Comparison of ENCODE assay signal across 8 cellular contexts in genomic region chr12:6613776-6614512, GRCh38. TPM values are rescaled to one million over a fixed set of nuclear protein-coding genes. Genes with fewer than 3 reads are reported as not detected.
DNase-seq lines count a peak whose midpoint lies in the region; FAIRE-seq and TF ChIP-seq lines count a peak whose summit lies in the region.

No MANE protein-coding gene starts in this region.

- POLR2A ChIA-PET in AG04449 (lab: Yijun Ruan, JAX): interaction anchor here (0.7 to 1.2 kb wide), 2 partner anchors 110 to 154 kb away, joined by 3 to 5 read pairs; partner anchors contain the start of gene COPS7A

- no peaks in the 10 kb centered on the region for H3K9me3 Mint-ChIP-seq in T-helper 2 cell treated with Interferon-gamma antibody and Interleukin-4, amounts not matched to agents 5 μg/mL and 100 μg/mL, for 36 hours

- peak overlapping the region; percentile 38 for H3K27ac Mint-ChIP-seq in T-helper 2 cell treated with Interferon-gamma antibody and Interleukin-4, amounts not matched to agents 5 μg/mL and 100 μg/mL, for 36 hours

- peak overlapping the region in 1 of 2 donors; percentile 52 for H3K9ac ChIP-seq in colonic mucosa (ENCODE audit: low read depth in 2 of 2, low read length in 2 of 2)
- H3K9ac ChIP-seq in keratinocyte (ENCODE audit: control insufficient read depth, extremely low read depth, insufficient read depth, low read length): no peak overlapping the region
- H3K9ac ChIP-seq in skeletal muscle satellite cell (ENCODE audit: low read depth, low read length): peak overlapping the region; percentile 65

- no peaks in the 10 kb centered on the region for H3K36me3 Mint-ChIP-seq in T-helper 2 cell treated with Interferon-gamma antibody and Interleukin-4, amounts not matched to agents 5 μg/mL and 100 μg/mL, for 36 hours (ENCODE audit: low read depth)

- H3K27me3 ChIP-seq in colonic mucosa (no peaks in the 10 kb centered on the region), keratinocyte (ENCODE audit: control insufficient read depth, extremely low read depth, insufficient read depth, low read length) (no peaks in the 10 kb centered on the region), skeletal muscle satellite cell (ENCODE audit: control insufficient read depth, insufficient read depth, low read length) (no peaks in the 10 kb centered on the region)

- no peaks in the 10 kb centered on the region for H3K9me1 ChIP-seq in keratinocyte (ENCODE audit: control insufficient read depth, extremely low read depth, insufficient read depth, low read length)

- H4K20me1 ChIP-seq in keratinocyte (ENCODE audit: control insufficient read depth, extremely low read depth, insufficient read depth, low read length): no peaks in the 10 kb centered on the region

- peak; percentile 64 for FAIRE-seq in GM12892 (lab: Jason Lieb, UNC)
- FAIRE-seq in keratinocyte (lab: Jason Lieb, UNC): no peak

- no peak overlapping the region for H3K4me3 Mint-ChIP-seq in T-helper 2 cell treated with Interferon-gamma antibody and Interleukin-4, amounts not matched to agents 5 μg/mL and 100 μg/mL, for 36 hours

- H3K27ac ChIP-seq in colonic mucosa (peak overlapping the region; percentile 72), keratinocyte (ENCODE audit: control insufficient read depth, insufficient read depth, low read length) (no peak overlapping the region)

- dilution Hi-C loops in keratinocyte (cut with MboI; ENCODE audit: extremely low pct_ligation_motif_present, low sequenced_read_pairs): no loop called here

- H3K4me2 ChIP-seq in keratinocyte (ENCODE audit: control insufficient read depth, extremely low read depth, insufficient read depth, low read depth, low read length) (no peak overlapping the region), skeletal muscle satellite cell (ENCODE audit: low read length) (peak overlapping the region; percentile 42)

- peaks cover 41% of the 10 kb centered on the region for H3K4me1 Mint-ChIP-seq in T-helper 2 cell treated with Interferon-gamma antibody and Interleukin-4, amounts not matched to agents 5 μg/mL and 100 μg/mL, for 36 hours (ENCODE audit: low read depth)

- peak; percentile 24; the same call in 1 of the 2 replicates for TF ChIP-seq POLR2A in GM12892 (IDR thresholded peaks at IDR 0.05; ENCODE audit: low read depth, low read length)

- H3K79me2 ChIP-seq in keratinocyte (ENCODE audit: control insufficient read depth, insufficient read depth, low read length): no peaks in the 10 kb centered on the region

- DNase-seq in AG04449 (ENCODE audit: low read depth, low spot score) (peak; percentile 83), GM12892 (ENCODE audit: insufficient read length) (peak; percentile 60), NCI-H187 treated with DMSO at 0.1 percent for 48 hours (lab: John Stamatoyannopoulos, UW) (peak; percentile 89), colonic mucosa (peak; percentile 91), keratinocyte (ENCODE audit: low read depth, low spot score) (no peak)
- no peak for DNase-seq in T-helper 2 cell treated with Interferon-gamma antibody and Interleukin-4, amounts not matched to agents 5 μg/mL and 100 μg/mL, for 36 hours (ENCODE audit: low spot score)
- DNase-seq in stimulated activated CD4-positive, alpha-beta T cell treated with anti-CD3 and anti-CD28 coated beads, Interleukin-4, amount 100 ng/mL, for 1 hour: no peak

- H3K4me1 ChIP-seq in colonic mucosa (peaks cover 6% of the 10 kb centered on the region), keratinocyte (ENCODE audit: control insufficient read depth, extremely low read depth, insufficient read depth, low read length) (peaks cover 15% of the 10 kb centered on the region), skeletal muscle satellite cell (ENCODE audit: control insufficient read depth, insufficient read depth, low read length) (peaks cover 22% of the 10 kb centered on the region)

- H3K9me3 ChIP-seq in colonic mucosa: no peaks in the 10 kb centered on the region
- no peaks in the 10 kb centered on the region for H3K9me3 ChIP-seq in keratinocyte (ENCODE audit: control insufficient read depth, low read depth, low read length)
- H3K9me3 ChIP-seq in skeletal muscle satellite cell (replicated peaks; ENCODE audit: low read length): no peaks in the 10 kb centered on the region

- H3K27me3 Mint-ChIP-seq in T-helper 2 cell treated with Interferon-gamma antibody and Interleukin-4, amounts not matched to agents 5 μg/mL and 100 μg/mL, for 36 hours (ENCODE audit: low read depth): no peaks in the 10 kb centered on the region

- CTCF ChIA-PET in AG04449 (lab: Yijun Ruan, JAX): interaction anchor here (1.0 to 5.0 kb wide), 10 partner anchors 9 to 195 kb away, joined by 3 to 34 read pairs (median 5); partner anchors contain the start of genes MLF2, PTMS and ZNF384

- no peak overlapping the region for H3K4me3 ChIP-seq in AG04449 (ENCODE audit: low read depth, low read length)
- H3K4me3 ChIP-seq in colonic mucosa: no peak overlapping the region
- H3K4me3 ChIP-seq in keratinocyte (ENCODE audit: control insufficient read depth in 2 of 3, extremely low read depth in 1 of 3, insufficient read depth in 2 of 3, low read depth in 1 of 3, low read length in 3 of 3): no peak overlapping the region
- H3K4me3 ChIP-seq in skeletal muscle satellite cell (ENCODE audit: low read length): peak overlapping the region; percentile 21

- TF ChIP-seq CTCF in AG04449 (IDR thresholded peaks at IDR 0.05; ENCODE audit: insufficient read depth, low read length, missing control alignments): peak; percentile 11
- TF ChIP-seq CTCF in colonic mucosa (IDR thresholded peaks at IDR 0.05): no peak
- peak in 1 of 3 experiments; percentile 32 for TF ChIP-seq CTCF in keratinocyte (optimal IDR thresholded peaks at IDR 0.05 in 1 of 3, IDR thresholded peaks at IDR 0.05 in 1 of 3, conservative IDR thresholded peaks at IDR 0.05 in 1 of 3; ENCODE audit: extremely low read depth in 1 of 3, insufficient read depth in 2 of 3, low read length in 3 of 3)

- intact Hi-C loops in colonic mucosa (cut with DNase I): no loop called here

- H2AFZ ChIP-seq in keratinocyte (ENCODE audit: control insufficient read depth, low read length): peak overlapping the region; percentile 31

- no peaks in the 10 kb centered on the region for H3K36me3 ChIP-seq in colonic mucosa
- H3K36me3 ChIP-seq in keratinocyte (ENCODE audit: control insufficient read depth in 2 of 2, extremely low read depth in 1 of 2, insufficient read depth in 2 of 2, low read length in 2 of 2): peaks cover 0 to 2% of the 10 kb centered on the region in 2 experiments
- no peaks in the 10 kb centered on the region for H3K36me3 ChIP-seq in skeletal muscle satellite cell (ENCODE audit: insufficient read depth, low read length)

RNA-seq across cellular contexts. Expression of gene CHD4, which starts 6.8 kb away (rescaled TPM):
- 95.7 TPM for polyA plus RNA-seq in GM12892 (2012; ENCODE audit: missing spikeins)
- total RNA-seq in colonic mucosa: 100 to 1,000 TPM; 153 to 199 TPM
- polyA plus RNA-seq in keratinocyte: 79.7 to 93.1 TPM (median 81.2 TPM) in 3 replicates
- 360 TPM for polyA plus RNA-seq in keratinocyte (2011; ENCODE audit: low read depth)
- 77.1 and 92.5 TPM in 2 replicates for polyA plus RNA-seq in keratinocyte (2011; cell fraction: cytosol; rRNA removed)
- 223 and 264 TPM in 2 replicates for polyA plus RNA-seq in keratinocyte (2011; cell fraction: nucleus; rRNA removed)
- 101 and 119 TPM in 2 replicates for polyA plus RNA-seq in keratinocyte (2012; ENCODE audit: low replicate concordance)
- 180 to 319 TPM (median 235 TPM) in 3 replicates for polyA minus RNA-seq in keratinocyte
- polyA minus RNA-seq in keratinocyte (2011; cell fraction: cytosol; rRNA and poly(A)+ RNA removed): 112 TPM
- polyA minus RNA-seq in keratinocyte (2011; cell fraction: nucleus; rRNA and poly(A)+ RNA removed): 108 and 190 TPM in 2 replicates
- 148 and 162 TPM in 2 replicates for total RNA-seq in skeletal muscle satellite cell (2012; rRNA removed)

RNA-seq across cellular contexts. Expression of gene LPAR5, which starts 21.8 kb away (rescaled TPM):
- polyA plus RNA-seq in GM12892 (2012; ENCODE audit: missing spikeins): 1.7 TPM
- total RNA-seq in colonic mucosa: 10 to 100 TPM; 27.0 to 32.7 TPM
- 6.7 to 11.7 TPM (median 8.3 TPM) in 3 replicates for polyA plus RNA-seq in keratinocyte
- polyA plus RNA-seq in keratinocyte (2011; ENCODE audit: low read depth): 1.8 TPM
- 7.1 and 8.1 TPM in 2 replicates for polyA plus RNA-seq in keratinocyte (2011; cell fraction: cytosol; rRNA removed)
- polyA plus RNA-seq in keratinocyte (2011; cell fraction: nucleus; rRNA removed): 14.6 and 17.4 TPM in 2 replicates
- 6.4 and 12.5 TPM in 2 replicates for polyA plus RNA-seq in keratinocyte (2012; ENCODE audit: low replicate concordance)
- 8.7 to 32.0 TPM (median 9.3 TPM) in 3 replicates for polyA minus RNA-seq in keratinocyte
- 11.5 TPM for polyA minus RNA-seq in keratinocyte (2011; cell fraction: cytosol; rRNA and poly(A)+ RNA removed)
- polyA minus RNA-seq in keratinocyte (2011; cell fraction: nucleus; rRNA and poly(A)+ RNA removed): 12.1 and 13.9 TPM in 2 replicates
- not detected in 2 replicates for total RNA-seq in skeletal muscle satellite cell (2012; rRNA removed)

RNA-seq across cellular contexts. Expression of gene ACRBP, which starts 33.3 kb away (rescaled TPM):
- 2.1 TPM for polyA plus RNA-seq in GM12892 (2012; ENCODE audit: missing spikeins)
- 1 to 10 TPM; 1.6 to 1.9 TPM for total RNA-seq in colonic mucosa
- polyA plus RNA-seq in keratinocyte: 0.07 to 0.21 TPM (median 0.09 TPM) in 3 replicates
- 1.00 TPM for polyA plus RNA-seq in keratinocyte (2011; ENCODE audit: low read depth)
- 0.16 TPM in 1 of 2 replicates, not detected in the other for polyA plus RNA-seq in keratinocyte (2011; cell fraction: cytosol; rRNA removed)
- polyA plus RNA-seq in keratinocyte (2011; cell fraction: nucleus; rRNA removed): 1.2 and 1.4 TPM in 2 replicates
- polyA plus RNA-seq in keratinocyte (2012; ENCODE audit: low replicate concordance): 1.6 TPM in 1 of 2 replicates, not detected in the other
- 0.76 TPM in 1 of 3 replicates, not detected in the others for polyA minus RNA-seq in keratinocyte
- not detected for polyA minus RNA-seq in keratinocyte (2011; cell fraction: cytosol; rRNA and poly(A)+ RNA removed)
- polyA minus RNA-seq in keratinocyte (2011; cell fraction: nucleus; rRNA and poly(A)+ RNA removed): not detected in 2 replicates
- 2.0 TPM in 1 of 2 replicates, not detected in the other for total RNA-seq in skeletal muscle satellite cell (2012; rRNA removed)

RNA-seq across cellular contexts. Expression of gene NOP2, which starts 45.9 kb away (rescaled TPM):
- 60.0 TPM for polyA plus RNA-seq in GM12892 (2012; ENCODE audit: missing spikeins)
- 10 to 100 TPM; 19.1 to 39.6 TPM for total RNA-seq in colonic mucosa
- polyA plus RNA-seq in keratinocyte: 85.9 to 108 TPM (median 94.4 TPM) in 3 replicates
- 80.5 TPM for polyA plus RNA-seq in keratinocyte (2011; ENCODE audit: low read depth)
- polyA plus RNA-seq in keratinocyte (2011; cell fraction: cytosol; rRNA removed): 47.6 and 60.9 TPM in 2 replicates
- polyA plus RNA-seq in keratinocyte (2011; cell fraction: nucleus; rRNA removed): 204 and 213 TPM in 2 replicates
- polyA plus RNA-seq in keratinocyte (2012; ENCODE audit: low replicate concordance): 43.9 and 68.1 TPM in 2 replicates
- polyA minus RNA-seq in keratinocyte: 42.4 to 61.1 TPM (median 42.9 TPM) in 3 replicates
- polyA minus RNA-seq in keratinocyte (2011; cell fraction: cytosol; rRNA and poly(A)+ RNA removed): 31.8 TPM
- polyA minus RNA-seq in keratinocyte (2011; cell fraction: nucleus; rRNA and poly(A)+ RNA removed): 46.1 and 59.3 TPM in 2 replicates
- 33.4 and 40.1 TPM in 2 replicates for total RNA-seq in skeletal muscle satellite cell (2012; rRNA removed)

RNA-seq across cellular contexts. Expression of gene ING4, which starts 49.0 kb away (rescaled TPM):
- 36.2 TPM for polyA plus RNA-seq in GM12892 (2012; ENCODE audit: missing spikeins)
- 10 to 100 TPM; 20.0 to 33.8 TPM for total RNA-seq in colonic mucosa
- 25.5 to 31.6 TPM (median 30.4 TPM) in 3 replicates for polyA plus RNA-seq in keratinocyte
- polyA plus RNA-seq in keratinocyte (2011; ENCODE audit: low read depth): 23.5 TPM
- 28.0 and 31.8 TPM in 2 replicates for polyA plus RNA-seq in keratinocyte (2011; cell fraction: cytosol; rRNA removed)
- polyA plus RNA-seq in keratinocyte (2011; cell fraction: nucleus; rRNA removed): 55.8 and 66.2 TPM in 2 replicates
- 15.8 and 34.4 TPM in 2 replicates for polyA plus RNA-seq in keratinocyte (2012; ENCODE audit: low replicate concordance)
- 2.2 to 14.1 TPM (median 10.0 TPM) in 3 replicates for polyA minus RNA-seq in keratinocyte
- 13.2 TPM for polyA minus RNA-seq in keratinocyte (2011; cell fraction: cytosol; rRNA and poly(A)+ RNA removed)
- 5.4 and 14.6 TPM in 2 replicates for polyA minus RNA-seq in keratinocyte (2011; cell fraction: nucleus; rRNA and poly(A)+ RNA removed)
- total RNA-seq in skeletal muscle satellite cell (2012; rRNA removed): 16.2 and 20.8 TPM in 2 replicates

Comparison
In these comparisons a context has a peak if more than half of its experiments do, and no peak if none do; other contexts are left out.
1. DNase-seq: peak in AG04449 (single experiment), GM12892 (single experiment), NCI-H187 treated with DMSO at 0.1 percent for 48 hours (single experiment) and colonic mucosa (single experiment); none in T-helper 2 cell treated with Interferon-gamma antibody and Interleukin-4, amounts not matched to agents 5 μg/mL and 100 μg/mL, for 36 hours (single experiment), keratinocyte (single experiment) and stimulated activated CD4-positive, alpha-beta T cell treated with anti-CD3 and anti-CD28 coated beads, Interleukin-4, amount 100 ng/mL, for 1 hour (single experiment).